Comparison of ENCODE assay signal across 17 cellular contexts in genomic region chr22:38948181-38948940, GRCh38. TPM values are rescaled to one million over a fixed set of nuclear protein-coding genes. Genes with fewer than 3 reads are reported as not detected.
"Had no signal": no experiment of that assay in that cellular context is flagged by ENCODE, and none has a peak within 500 bp of the region (broad histone marks: within the 10 kb centered on the region; RNA-seq: fewer than 3 reads in every experiment).

No MANE protein-coding gene starts in this region.

- H3K27ac Mint-ChIP-seq: activated CD4-positive, alpha-beta T cell treated with anti-CD3 and anti-CD28 coated beads, Interleukin-2, amount 10 ng/mL, durations not matched to agents 7 days and 5 days; activated naive CD8-positive, alpha-beta T cell treated with anti-CD3 and anti-CD28 coated beads, Interleukin-2, amount 50 U/mL, for 24 hours; stimulated activated effector memory CD8-positive, alpha-beta T cell treated with anti-CD3 and anti-CD28 coated beads, Interleukin-12 subunit alpha, Interleukin-12 subunit beta, amount 100 ng/mL, for 72 hours had no signal

- H3K4me3 Mint-ChIP-seq: activated CD4-positive, alpha-beta T cell treated with anti-CD3 and anti-CD28 coated beads, Interleukin-2, amount 10 ng/mL, durations not matched to agents 7 days and 5 days; activated naive CD8-positive, alpha-beta T cell treated with anti-CD3 and anti-CD28 coated beads, Interleukin-2, amount 50 U/mL, for 24 hours; activated T-cell treated with anti-CD3 and anti-CD28 coated beads, Interleukin-2, amount 50 U/mL, for 4 hours; central memory CD8-positive, alpha-beta T cell; neural crest cell; stimulated activated effector memory CD8-positive, alpha-beta T cell treated with anti-CD3 and anti-CD28 coated beads, Interleukin-12 subunit alpha, Interleukin-12 subunit beta, amount 100 ng/mL, for 72 hours had no signal

- H3K27me3 ChIP-seq: colonic mucosa, pancreas, right lobe of liver had no signal

- H3K4me3 ChIP-seq: colonic mucosa, gastrocnemius medialis, left ventricle myocardium inferior, pancreas, right lobe of liver, smooth muscle cell had no signal

- H3K4me2 ChIP-seq: smooth muscle cell had no signal

- H3K27ac ChIP-seq: brain microvascular endothelial cell, colonic mucosa, gastrocnemius medialis, left ventricle myocardium inferior, pancreas, right lobe of liver had no signal

- DNase-seq: activated CD4-positive, alpha-beta T cell treated with anti-CD3 and anti-CD28 coated beads, Interleukin-2, amount 10 ng/mL, durations not matched to agents 7 days and 5 days; activated naive CD8-positive, alpha-beta T cell treated with anti-CD3 and anti-CD28 coated beads, Interleukin-2, amount 50 U/mL, for 24 hours; activated T-cell treated with anti-CD3 and anti-CD28 coated beads, Interleukin-2, amount 50 U/mL, for 4 hours; brain microvascular endothelial cell; colonic mucosa; gastrocnemius medialis; left ventricle myocardium inferior; right lobe of liver; stimulated activated CD4-positive, alpha-beta T cell treated with anti-CD3 and anti-CD28 coated beads, Interleukin-4, amount 100 ng/mL, for 1 hour; T1000 had no signal

- H3K4me1 ChIP-seq: colonic mucosa, gastrocnemius medialis, left ventricle myocardium inferior, pancreas, right lobe of liver had no signal

- ATAC-seq: gastrocnemius medialis, pancreas, right lobe of liver had no signal

- H3K36me3 ChIP-seq: brain microvascular endothelial cell, colonic mucosa, gastrocnemius medialis, left ventricle myocardium inferior, pancreas, right lobe of liver had no signal

- H3K9me3 ChIP-seq: colonic mucosa, gastrocnemius medialis, left ventricle myocardium inferior, pancreas, right lobe of liver had no signal

- H3K9me3 Mint-ChIP-seq: activated CD4-positive, alpha-beta T cell treated with anti-CD3 and anti-CD28 coated beads, Interleukin-2, amount 10 ng/mL, durations not matched to agents 7 days and 5 days; activated naive CD8-positive, alpha-beta T cell treated with anti-CD3 and anti-CD28 coated beads, Interleukin-2, amount 50 U/mL, for 24 hours; activated T-cell treated with anti-CD3 and anti-CD28 coated beads, Interleukin-2, amount 50 U/mL, for 4 hours; central memory CD8-positive, alpha-beta T cell; neural crest cell; stimulated activated effector memory CD8-positive, alpha-beta T cell treated with anti-CD3 and anti-CD28 coated beads, Interleukin-12 subunit alpha, Interleukin-12 subunit beta, amount 100 ng/mL, for 72 hours had no signal

RNA-seq across cellular contexts. Expression of gene APOBEC3A, which starts 9.0 kb away (rescaled TPM):
- total RNA-seq: activated CD4-positive, alpha-beta T cell treated with anti-CD3 and anti-CD28 coated beads, Interleukin-2, amount 10 ng/mL, durations not matched to agents 7 days and 5 days; myocyte; neural crest cell; T-helper 1 cell treated with Interleukin-12 subunit alpha and Interleukin-12 subunit beta and Interleukin-4 antibody, amounts not matched to agents 30 ng/mL and 1 ng/mL, for 36 hours had no signal
